Comparison of ENCODE assay signal across 1 cellular context in the genomic region with DNA sequence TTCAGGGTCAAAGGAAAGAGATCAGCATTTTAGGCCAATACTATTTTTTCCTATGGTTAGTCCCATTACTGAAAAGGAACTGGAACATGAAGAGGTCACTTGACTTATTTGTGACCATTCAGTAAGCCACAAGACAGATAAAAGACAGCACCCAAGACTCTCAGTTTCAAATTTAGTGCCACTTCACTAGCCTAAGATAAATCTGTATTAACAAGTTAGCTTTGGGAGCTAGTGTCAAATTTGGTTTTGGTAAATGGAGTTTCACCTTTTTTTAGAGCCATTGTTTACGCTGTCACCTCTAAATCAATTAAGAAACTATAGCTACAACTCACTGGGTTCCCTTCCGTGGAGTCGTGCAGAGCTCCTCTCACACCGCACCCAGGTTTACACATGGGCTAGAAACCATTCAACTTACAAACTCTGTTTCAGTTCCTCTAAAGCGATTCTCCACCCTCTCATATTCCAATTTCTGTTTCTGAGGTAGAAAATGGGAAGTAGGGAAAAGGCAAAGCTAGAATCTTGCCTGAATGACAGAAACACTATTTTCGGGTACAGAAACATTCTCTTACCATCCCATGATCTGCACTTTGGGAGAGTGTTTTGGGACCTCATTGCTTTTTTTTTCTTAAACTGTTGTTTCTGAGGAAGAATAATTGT.
TF ChIP-seq lines count a peak whose summit lies in the region.

No MANE protein-coding gene starts in this region.

TF ChIP-seq in GM12878, 131 proteins besides CTCF, POLR2A, EP300 and RAD21 (continued from another document and continues in another):
- TF ChIP-seq SMAD5 (IDR thresholded peaks at IDR 0.05; ENCODE audit: low read depth) (no peak), SIX5 (IDR thresholded peaks at IDR 0.05; ENCODE audit: low read depth, low read length, severe bottlenecking) (no peak), IKZF1 (conservative IDR thresholded peaks at IDR 0.05) (peak; percentile 100), MEF2B (IDR thresholded peaks at IDR 0.05; ENCODE audit: partially characterized antibody, poor library complexity, severe bottlenecking) (peak; percentile 84), CREB1 (IDR thresholded peaks at IDR 0.05; ENCODE audit: low read depth) (no peak), NR2C2 (IDR thresholded peaks at IDR 0.05; ENCODE audit: borderline replicate concordance, control insufficient read depth, insufficient read length, low read depth) (no peak), POU2F2 (IDR thresholded peaks at IDR 0.05; ENCODE audit: borderline replicate concordance, low read depth, low read length) (no peak), TCF12 (IDR thresholded peaks at IDR 0.05; ENCODE audit: low read depth, low read length) (no peak), BACH1 (IDR thresholded peaks at IDR 0.05; ENCODE audit: borderline replicate concordance) (peak; percentile 73; the same call in 1 of the 2 replicates), TCF3 (IDR thresholded peaks at IDR 0.05; ENCODE audit: borderline replicate concordance, insufficient read depth, low read depth, low read length) (no peak), DPF2 (IDR thresholded peaks at IDR 0.05) (peak; percentile 97), ZNF384 (IDR thresholded peaks at IDR 0.05; ENCODE audit: borderline replicate concordance, low read depth, low read length) (peak; percentile 68), YBX1 (IDR thresholded peaks at IDR 0.05) (no peak), YY1 (IDR thresholded peaks at IDR 0.05; ENCODE audit: low read depth, low read length) (0 out of 2 replicates have a peak, but pooled peaks have one; percentile 32), ZNF207 (IDR thresholded peaks at IDR 0.05; ENCODE audit: borderline replicate concordance) (peak; percentile 29; the same call in 1 of the 2 replicates), ESRRA (IDR thresholded peaks at IDR 0.05; ENCODE audit: low read length) (peak; percentile 33; the same call in 1 of the 2 replicates), ZNF622 (IDR thresholded peaks at IDR 0.05) (no peak), RCOR1 (conservative IDR thresholded peaks at IDR 0.05; ENCODE audit: low read depth, low read length) (peak; percentile 75; the same call in 1 of the 2 replicates), EED (IDR thresholded peaks at IDR 0.05; ENCODE audit: low read depth) (peak; percentile 99), NFYA (IDR thresholded peaks at IDR 0.05; ENCODE audit: borderline replicate concordance, low read depth, low read length) (no peak), SRF (IDR thresholded peaks at IDR 0.05; ENCODE audit: low read depth in 2 of 2, low read length in 2 of 2) (no peak), NFXL1 (IDR thresholded peaks at IDR 0.05; ENCODE audit: borderline replicate concordance) (no peak), RAD51 (IDR thresholded peaks at IDR 0.05) (peak; percentile 65), ASH2L (IDR thresholded peaks at IDR 0.05; ENCODE audit: borderline replicate concordance, low read depth) (no peak), RBBP5 (conservative IDR thresholded peaks at IDR 0.05) (no peak), NBN (IDR thresholded peaks at IDR 0.05) (peak; percentile 94), FOXK2 (IDR thresholded peaks at IDR 0.05) (no peak), BCL11A (IDR thresholded peaks at IDR 0.05; ENCODE audit: low read depth, low read length) (peak; percentile 70), KAT2A (conservative IDR thresholded peaks at IDR 0.05; ENCODE audit: control insufficient read depth, low read depth, low read length) (no peak), LARP7 (IDR thresholded peaks at IDR 0.05) (no peak), POLR2AphosphoS2 (IDR thresholded peaks at IDR 0.05; ENCODE audit: low read depth, low read length) (no peak), HDAC6 (IDR thresholded peaks at IDR 0.05; ENCODE audit: unreplicated experiment) (no peak)
- TF ChIP-seq, protein P1, sequence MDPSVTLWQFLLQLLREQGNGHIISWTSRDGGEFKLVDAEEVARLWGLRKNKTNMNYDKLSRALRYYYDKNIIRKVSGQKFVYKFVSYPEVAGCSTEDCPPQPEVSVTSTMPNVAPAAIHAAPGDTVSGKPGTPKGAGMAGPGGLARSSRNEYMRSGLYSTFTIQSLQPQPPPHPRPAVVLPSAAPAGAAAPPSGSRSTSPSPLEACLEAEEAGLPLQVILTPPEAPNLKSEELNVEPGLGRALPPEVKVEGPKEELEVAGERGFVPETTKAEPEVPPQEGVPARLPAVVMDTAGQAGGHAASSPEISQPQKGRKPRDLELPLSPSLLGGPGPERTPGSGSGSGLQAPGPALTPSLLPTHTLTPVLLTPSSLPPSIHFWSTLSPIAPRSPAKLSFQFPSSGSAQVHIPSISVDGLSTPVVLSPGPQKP (IDR thresholded peaks at IDR 0.05; ENCODE audit: low read depth, low read length), result no peak
- TF ChIP-seq, protein P2, sequence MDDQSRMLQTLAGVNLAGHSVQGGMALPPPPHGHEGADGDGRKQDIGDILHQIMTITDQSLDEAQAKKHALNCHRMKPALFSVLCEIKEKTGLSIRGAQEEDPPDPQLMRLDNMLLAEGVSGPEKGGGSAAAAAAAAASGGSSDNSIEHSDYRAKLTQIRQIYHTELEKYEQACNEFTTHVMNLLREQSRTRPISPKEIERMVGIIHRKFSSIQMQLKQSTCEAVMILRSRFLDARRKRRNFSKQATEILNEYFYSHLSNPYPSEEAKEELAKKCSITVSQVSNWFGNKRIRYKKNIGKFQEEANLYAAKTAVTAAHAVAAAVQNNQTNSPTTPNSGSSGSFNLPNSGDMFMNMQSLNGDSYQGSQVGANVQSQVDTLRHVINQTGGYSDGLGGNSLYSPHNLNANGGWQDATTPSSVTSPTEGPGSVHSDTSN (IDR thresholded peaks at IDR 0.05; ENCODE audit: insufficient replicate concordance, low read depth, low read length), result peak; percentile 6
- TF ChIP-seq, protein P3, sequence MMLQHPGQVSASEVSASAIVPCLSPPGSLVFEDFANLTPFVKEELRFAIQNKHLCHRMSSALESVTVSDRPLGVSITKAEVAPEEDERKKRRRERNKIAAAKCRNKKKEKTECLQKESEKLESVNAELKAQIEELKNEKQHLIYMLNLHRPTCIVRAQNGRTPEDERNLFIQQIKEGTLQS (IDR thresholded peaks at IDR 0.05; ENCODE audit: borderline replicate concordance, extremely low read depth, low read depth, low read length), result no peak
- TF ChIP-seq, protein P4, sequence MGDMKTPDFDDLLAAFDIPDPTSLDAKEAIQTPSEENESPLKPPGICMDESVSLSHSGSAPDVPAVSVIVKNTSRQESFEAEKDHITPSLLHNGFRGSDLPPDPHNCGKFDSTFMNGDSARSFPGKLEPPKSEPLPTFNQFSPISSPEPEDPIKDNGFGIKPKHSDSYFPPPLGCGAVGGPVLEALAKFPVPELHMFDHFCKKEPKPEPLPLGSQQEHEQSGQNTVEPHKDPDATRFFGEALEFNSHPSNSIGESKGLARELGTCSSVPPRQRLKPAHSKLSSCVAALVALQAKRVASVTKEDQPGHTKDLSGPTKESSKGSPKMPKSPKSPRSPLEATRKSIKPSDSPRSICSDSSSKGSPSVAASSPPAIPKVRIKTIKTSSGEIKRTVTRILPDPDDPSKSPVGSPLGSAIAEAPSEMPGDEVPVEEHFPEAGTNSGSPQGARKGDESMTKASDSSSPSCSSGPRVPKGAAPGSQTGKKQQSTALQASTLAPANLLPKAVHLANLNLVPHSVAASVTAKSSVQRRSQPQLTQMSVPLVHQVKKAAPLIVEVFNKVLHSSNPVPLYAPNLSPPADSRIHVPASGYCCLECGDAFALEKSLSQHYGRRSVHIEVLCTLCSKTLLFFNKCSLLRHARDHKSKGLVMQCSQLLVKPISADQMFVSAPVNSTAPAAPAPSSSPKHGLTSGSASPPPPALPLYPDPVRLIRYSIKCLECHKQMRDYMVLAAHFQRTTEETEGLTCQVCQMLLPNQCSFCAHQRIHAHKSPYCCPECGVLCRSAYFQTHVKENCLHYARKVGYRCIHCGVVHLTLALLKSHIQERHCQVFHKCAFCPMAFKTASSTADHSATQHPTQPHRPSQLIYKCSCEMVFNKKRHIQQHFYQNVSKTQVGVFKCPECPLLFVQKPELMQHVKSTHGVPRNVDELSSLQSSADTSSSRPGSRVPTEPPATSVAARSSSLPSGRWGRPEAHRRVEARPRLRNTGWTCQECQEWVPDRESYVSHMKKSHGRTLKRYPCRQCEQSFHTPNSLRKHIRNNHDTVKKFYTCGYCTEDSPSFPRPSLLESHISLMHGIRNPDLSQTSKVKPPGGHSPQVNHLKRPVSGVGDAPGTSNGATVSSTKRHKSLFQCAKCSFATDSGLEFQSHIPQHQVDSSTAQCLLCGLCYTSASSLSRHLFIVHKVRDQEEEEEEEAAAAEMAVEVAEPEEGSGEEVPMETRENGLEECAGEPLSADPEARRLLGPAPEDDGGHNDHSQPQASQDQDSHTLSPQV (IDR thresholded peaks at IDR 0.05), result no peak
- TF ChIP-seq, protein P5, sequence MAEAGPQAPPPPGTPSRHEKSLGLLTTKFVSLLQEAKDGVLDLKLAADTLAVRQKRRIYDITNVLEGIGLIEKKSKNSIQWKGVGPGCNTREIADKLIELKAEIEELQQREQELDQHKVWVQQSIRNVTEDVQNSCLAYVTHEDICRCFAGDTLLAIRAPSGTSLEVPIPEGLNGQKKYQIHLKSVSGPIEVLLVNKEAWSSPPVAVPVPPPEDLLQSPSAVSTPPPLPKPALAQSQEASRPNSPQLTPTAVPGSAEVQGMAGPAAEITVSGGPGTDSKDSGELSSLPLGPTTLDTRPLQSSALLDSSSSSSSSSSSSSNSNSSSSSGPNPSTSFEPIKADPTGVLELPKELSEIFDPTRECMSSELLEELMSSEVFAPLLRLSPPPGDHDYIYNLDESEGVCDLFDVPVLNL (IDR thresholded peaks at IDR 0.05; ENCODE audit: low read depth, low read length), result peak; percentile 60; the same call in 1 of the 2 replicates
- TF ChIP-seq, protein P6, sequence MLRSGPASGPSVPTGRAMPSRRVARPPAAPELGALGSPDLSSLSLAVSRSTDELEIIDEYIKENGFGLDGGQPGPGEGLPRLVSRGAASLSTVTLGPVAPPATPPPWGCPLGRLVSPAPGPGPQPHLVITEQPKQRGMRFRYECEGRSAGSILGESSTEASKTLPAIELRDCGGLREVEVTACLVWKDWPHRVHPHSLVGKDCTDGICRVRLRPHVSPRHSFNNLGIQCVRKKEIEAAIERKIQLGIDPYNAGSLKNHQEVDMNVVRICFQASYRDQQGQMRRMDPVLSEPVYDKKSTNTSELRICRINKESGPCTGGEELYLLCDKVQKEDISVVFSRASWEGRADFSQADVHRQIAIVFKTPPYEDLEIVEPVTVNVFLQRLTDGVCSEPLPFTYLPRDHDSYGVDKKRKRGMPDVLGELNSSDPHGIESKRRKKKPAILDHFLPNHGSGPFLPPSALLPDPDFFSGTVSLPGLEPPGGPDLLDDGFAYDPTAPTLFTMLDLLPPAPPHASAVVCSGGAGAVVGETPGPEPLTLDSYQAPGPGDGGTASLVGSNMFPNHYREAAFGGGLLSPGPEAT (IDR thresholded peaks at IDR 0.05; ENCODE audit: low read depth), result peak; percentile 100
- TF ChIP-seq, protein P7, sequence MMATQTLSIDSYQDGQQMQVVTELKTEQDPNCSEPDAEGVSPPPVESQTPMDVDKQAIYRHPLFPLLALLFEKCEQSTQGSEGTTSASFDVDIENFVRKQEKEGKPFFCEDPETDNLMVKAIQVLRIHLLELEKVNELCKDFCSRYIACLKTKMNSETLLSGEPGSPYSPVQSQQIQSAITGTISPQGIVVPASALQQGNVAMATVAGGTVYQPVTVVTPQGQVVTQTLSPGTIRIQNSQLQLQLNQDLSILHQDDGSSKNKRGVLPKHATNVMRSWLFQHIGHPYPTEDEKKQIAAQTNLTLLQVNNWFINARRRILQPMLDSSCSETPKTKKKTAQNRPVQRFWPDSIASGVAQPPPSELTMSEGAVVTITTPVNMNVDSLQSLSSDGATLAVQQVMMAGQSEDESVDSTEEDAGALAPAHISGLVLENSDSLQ (IDR thresholded peaks at IDR 0.05), result peak; percentile 82
- TF ChIP-seq, protein P8, sequence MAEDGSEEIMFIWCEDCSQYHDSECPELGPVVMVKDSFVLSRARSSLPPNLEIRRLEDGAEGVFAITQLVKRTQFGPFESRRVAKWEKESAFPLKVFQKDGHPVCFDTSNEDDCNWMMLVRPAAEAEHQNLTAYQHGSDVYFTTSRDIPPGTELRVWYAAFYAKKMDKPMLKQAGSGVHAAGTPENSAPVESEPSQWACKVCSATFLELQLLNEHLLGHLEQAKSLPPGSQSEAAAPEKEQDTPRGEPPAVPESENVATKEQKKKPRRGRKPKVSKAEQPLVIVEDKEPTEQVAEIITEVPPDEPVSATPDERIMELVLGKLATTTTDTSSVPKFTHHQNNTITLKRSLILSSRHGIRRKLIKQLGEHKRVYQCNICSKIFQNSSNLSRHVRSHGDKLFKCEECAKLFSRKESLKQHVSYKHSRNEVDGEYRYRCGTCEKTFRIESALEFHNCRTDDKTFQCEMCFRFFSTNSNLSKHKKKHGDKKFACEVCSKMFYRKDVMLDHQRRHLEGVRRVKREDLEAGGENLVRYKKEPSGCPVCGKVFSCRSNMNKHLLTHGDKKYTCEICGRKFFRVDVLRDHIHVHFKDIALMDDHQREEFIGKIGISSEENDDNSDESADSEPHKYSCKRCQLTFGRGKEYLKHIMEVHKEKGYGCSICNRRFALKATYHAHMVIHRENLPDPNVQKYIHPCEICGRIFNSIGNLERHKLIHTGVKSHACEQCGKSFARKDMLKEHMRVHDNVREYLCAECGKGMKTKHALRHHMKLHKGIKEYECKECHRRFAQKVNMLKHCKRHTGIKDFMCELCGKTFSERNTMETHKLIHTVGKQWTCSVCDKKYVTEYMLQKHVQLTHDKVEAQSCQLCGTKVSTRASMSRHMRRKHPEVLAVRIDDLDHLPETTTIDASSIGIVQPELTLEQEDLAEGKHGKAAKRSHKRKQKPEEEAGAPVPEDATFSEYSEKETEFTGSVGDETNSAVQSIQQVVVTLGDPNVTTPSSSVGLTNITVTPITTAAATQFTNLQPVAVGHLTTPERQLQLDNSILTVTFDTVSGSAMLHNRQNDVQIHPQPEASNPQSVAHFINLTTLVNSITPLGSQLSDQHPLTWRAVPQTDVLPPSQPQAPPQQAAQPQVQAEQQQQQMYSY (CRISPR knock-in tag; IDR thresholded peaks at IDR 0.05), result no peak
- TF ChIP-seq, protein P9, sequence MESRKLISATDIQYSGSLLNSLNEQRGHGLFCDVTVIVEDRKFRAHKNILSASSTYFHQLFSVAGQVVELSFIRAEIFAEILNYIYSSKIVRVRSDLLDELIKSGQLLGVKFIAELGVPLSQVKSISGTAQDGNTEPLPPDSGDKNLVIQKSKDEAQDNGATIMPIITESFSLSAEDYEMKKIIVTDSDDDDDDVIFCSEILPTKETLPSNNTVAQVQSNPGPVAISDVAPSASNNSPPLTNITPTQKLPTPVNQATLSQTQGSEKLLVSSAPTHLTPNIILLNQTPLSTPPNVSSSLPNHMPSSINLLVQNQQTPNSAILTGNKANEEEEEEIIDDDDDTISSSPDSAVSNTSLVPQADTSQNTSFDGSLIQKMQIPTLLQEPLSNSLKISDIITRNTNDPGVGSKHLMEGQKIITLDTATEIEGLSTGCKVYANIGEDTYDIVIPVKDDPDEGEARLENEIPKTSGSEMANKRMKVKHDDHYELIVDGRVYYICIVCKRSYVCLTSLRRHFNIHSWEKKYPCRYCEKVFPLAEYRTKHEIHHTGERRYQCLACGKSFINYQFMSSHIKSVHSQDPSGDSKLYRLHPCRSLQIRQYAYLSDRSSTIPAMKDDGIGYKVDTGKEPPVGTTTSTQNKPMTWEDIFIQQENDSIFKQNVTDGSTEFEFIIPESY (IDR thresholded peaks at IDR 0.05), result no peak
- TF ChIP-seq, protein P10, sequence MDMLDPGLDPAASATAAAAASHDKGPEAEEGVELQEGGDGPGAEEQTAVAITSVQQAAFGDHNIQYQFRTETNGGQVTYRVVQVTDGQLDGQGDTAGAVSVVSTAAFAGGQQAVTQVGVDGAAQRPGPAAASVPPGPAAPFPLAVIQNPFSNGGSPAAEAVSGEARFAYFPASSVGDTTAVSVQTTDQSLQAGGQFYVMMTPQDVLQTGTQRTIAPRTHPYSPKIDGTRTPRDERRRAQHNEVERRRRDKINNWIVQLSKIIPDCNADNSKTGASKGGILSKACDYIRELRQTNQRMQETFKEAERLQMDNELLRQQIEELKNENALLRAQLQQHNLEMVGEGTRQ (IDR thresholded peaks at IDR 0.05; ENCODE audit: borderline replicate concordance, low read depth, low read length), result no peak
